ENCODE assay signal across 7 cellular contexts in genomic region chr16:17286443-17286842, GRCh38.
"Had no signal": no experiment of that assay in that cellular context is flagged by ENCODE, and none has a peak within 500 bp of the region (broad histone marks: within the 10 kb centered on the region; RNA-seq: fewer than 3 reads in every experiment).

No MANE protein-coding gene starts in this region.

- ATAC-seq: GM12878 had no signal

- H3K4me3 ChIP-seq: GM12878 had no signal

- DNase-seq: GDM1, GF-D8 had no signal

- FAIRE-seq: G401.6, GM12878, GM12892, GM18507, GM19239 had no signal
